25 cellular contexts compared by ENCODE assay signal in the genomic region with DNA sequence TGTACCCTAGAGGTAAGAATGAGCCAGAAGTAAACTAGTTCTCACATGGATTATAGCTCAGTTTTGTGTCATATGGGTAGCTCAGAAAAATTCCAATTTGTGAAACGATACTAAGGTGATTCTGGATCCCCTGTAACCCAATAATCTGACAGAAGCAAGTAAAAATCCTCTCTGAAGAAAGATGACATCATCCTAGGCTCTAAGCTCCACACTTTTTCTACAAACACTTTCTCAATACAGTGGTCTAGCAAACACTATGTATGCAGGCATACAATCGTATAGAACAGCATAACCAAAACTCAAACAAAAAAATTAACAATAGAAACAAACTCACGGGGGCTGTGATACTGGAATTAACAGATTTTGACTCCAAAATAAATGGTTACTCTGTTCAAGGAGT.
"Had no signal": no experiment of that assay in that cellular context is flagged by ENCODE, and none has a peak within 500 bp of the region (broad histone marks: within the 10 kb centered on the region; RNA-seq: fewer than 3 reads in every experiment).

No MANE protein-coding gene starts in this region.

- H3K27ac ChIP-seq: colonic mucosa, epithelial cell of prostate, esophagus squamous epithelium, gastrocnemius medialis, heart right ventricle, left lung, lower lobe of right lung had no signal

- H3K4me1 ChIP-seq: colonic mucosa, esophagus squamous epithelium, gastrocnemius medialis, heart right ventricle, left lung, lower lobe of right lung had no signal

- H3K27me3 ChIP-seq: colonic mucosa, gastrocnemius medialis, left lung had no signal

- ATAC-seq: effector memory CD8-positive, alpha-beta T cell; esophagus mucosa; gastrocnemius medialis; heart right ventricle; left cardiac atrium; left lung; left ventricle myocardium superior; lower lobe of right lung; mucosa of descending colon had no signal

- DNase-seq: colonic mucosa; cortex of kidney; effector CD8-positive, alpha-beta T cell; effector memory CD8-positive, alpha-beta T cell; endodermal cell; erythroblast; esophagus squamous epithelium; foreskin fibroblast; foreskin melanocyte; gastrocnemius medialis; glutamatergic neuron; head of caudate nucleus; heart right ventricle; hippocampal formation; left cardiac atrium; left lung; left ventricle myocardium superior; lower lobe of right lung; mesenchymal stem cell; mucosa of descending colon had no signal

- H3K36me3 ChIP-seq: colonic mucosa, esophagus squamous epithelium, gastrocnemius medialis, heart right ventricle, left lung, lower lobe of right lung had no signal

- H3K4me3 ChIP-seq: colonic mucosa, esophagus squamous epithelium, gastrocnemius medialis, heart right ventricle, left lung, lower lobe of right lung, mucosa of descending colon had no signal

- H3K9me3 ChIP-seq: colonic mucosa had no signal

- FAIRE-seq: endometrium, islet of Langerhans, keratinocyte had no signal
